18 cellular contexts compared by ENCODE assay signal in genomic region chr1:201491896-201492511, GRCh38. TPM values are rescaled to one million over a fixed set of nuclear protein-coding genes. Genes with fewer than 3 reads are reported as not detected.
A peak's percentile ranks its signal among the peaks of the same experiment; 100 is the strongest.
DNase-seq lines count a peak whose midpoint lies in the region; ATAC-seq and TF ChIP-seq lines count a peak whose summit lies in the region.
"Had no signal": no experiment of that assay in that cellular context is flagged by ENCODE, and none has a peak within 500 bp of the region (broad histone marks: within the 10 kb centered on the region; RNA-seq: fewer than 3 reads in every experiment).

No MANE protein-coding gene starts in this region.

- H3K27ac Mint-ChIP-seq in activated T-helper 17 cell treated with anti-CD3 and anti-CD28 coated beads, Interleukin-2, amount 50 U/mL, for 72 hours: peak overlapping the region; percentile 12
- peak overlapping the region; percentile 5 for H3K27ac Mint-ChIP-seq in stimulated activated effector memory CD8-positive, alpha-beta T cell treated with anti-CD3 and anti-CD28 coated beads, Interleukin-12 subunit alpha, Interleukin-12 subunit beta, amount 100 ng/mL, for 72 hours

- H3K9me2 ChIP-seq in Karpas-422 (replicated peaks; ENCODE audit: insufficient read depth, low read length): no peaks in the 10 kb centered on the region

- no peak overlapping the region for H2AFZ ChIP-seq in Karpas-422 (ENCODE audit: low read length)

- peaks cover 3% of the 10 kb centered on the region; the same call in 1 of the 2 replicates for H3K79me2 ChIP-seq in Karpas-422 (ENCODE audit: low read length)

- H3K9me3 Mint-ChIP-seq in activated T-helper 17 cell treated with anti-CD3 and anti-CD28 coated beads, Interleukin-2, amount 50 U/mL, for 72 hours: no peaks in the 10 kb centered on the region
- H3K9me3 Mint-ChIP-seq in stimulated activated effector memory CD8-positive, alpha-beta T cell treated with anti-CD3 and anti-CD28 coated beads, Interleukin-12 subunit alpha, Interleukin-12 subunit beta, amount 100 ng/mL, for 72 hours: no peaks in the 10 kb centered on the region

- H3K4me1 ChIP-seq in Karpas-422 (ENCODE audit: low read length): peaks cover 14% of the 10 kb centered on the region

- H3K27ac ChIP-seq in AG04450 (ENCODE audit: low read depth, low read length): peak overlapping the region; percentile 77
- H3K27ac ChIP-seq in layer of hippocampus (ENCODE audit: low read depth, low read length): peak overlapping the region; percentile 91
- H3K27ac ChIP-seq in Karpas-422 (ENCODE audit: low read length): no peak overlapping the region

- peaks cover 12% of the 10 kb centered on the region; the same call in 1 of the 2 replicates for H3K36me3 ChIP-seq in Karpas-422 (ENCODE audit: insufficient read depth, low read length)

- no peak for TF ChIP-seq CTCF in AG04450 (IDR thresholded peaks at IDR 0.05; ENCODE audit: low read depth, low read length)

- H3K4me2 ChIP-seq in Karpas-422 (ENCODE audit: low read depth, low read length, poor library complexity, severe bottlenecking): no peak overlapping the region

- peaks cover 54% of the 10 kb centered on the region for H3K36me3 Mint-ChIP-seq in activated T-helper 17 cell treated with anti-CD3 and anti-CD28 coated beads, Interleukin-2, amount 50 U/mL, for 72 hours (ENCODE audit: low read depth)
- H3K36me3 Mint-ChIP-seq in stimulated activated effector memory CD8-positive, alpha-beta T cell treated with anti-CD3 and anti-CD28 coated beads, Interleukin-12 subunit alpha, Interleukin-12 subunit beta, amount 100 ng/mL, for 72 hours: peaks cover 46% of the 10 kb centered on the region

- no peak overlapping the region for H3K4me3 ChIP-seq in AG04450 (ENCODE audit: low read depth, low read length)
- no peak overlapping the region for H3K4me3 ChIP-seq in Karpas-422 (ENCODE audit: low read length)
- H3K4me3 ChIP-seq: GM12878 had no signal

- H3K27me3 ChIP-seq in AG04450 (ENCODE audit: control insufficient read depth, insufficient read depth, low read length) (no peaks in the 10 kb centered on the region), layer of hippocampus (ENCODE audit: control insufficient read depth, insufficient read depth, low read length) (no peaks in the 10 kb centered on the region), Karpas-422 (ENCODE audit: low read length) (no peaks in the 10 kb centered on the region)

- ATAC-seq in activated T-helper 17 cell treated with anti-CD3 and anti-CD28 coated beads, Interleukin-2, amount 50 U/mL, for 72 hours (replicated peaks): no peak
- ATAC-seq in stimulated activated effector memory CD8-positive, alpha-beta T cell treated with anti-CD3 and anti-CD28 coated beads, Interleukin-12 subunit alpha, Interleukin-12 subunit beta, amount 100 ng/mL, for 72 hours: no peak
- ATAC-seq in GM19395 (IDR thresholded peaks at IDR 0.05; ENCODE audit: unreplicated experiment) (no peak), GM21360 (IDR thresholded peaks at IDR 0.05; ENCODE audit: unreplicated experiment) (no peak)
- ATAC-seq: GM12878 had no signal

- no peak overlapping the region for H3K4me3 Mint-ChIP-seq in activated T-helper 17 cell treated with anti-CD3 and anti-CD28 coated beads, Interleukin-2, amount 50 U/mL, for 72 hours
- no peak overlapping the region for H3K4me3 Mint-ChIP-seq in stimulated activated effector memory CD8-positive, alpha-beta T cell treated with anti-CD3 and anti-CD28 coated beads, Interleukin-12 subunit alpha, Interleukin-12 subunit beta, amount 100 ng/mL, for 72 hours

- no peaks in the 10 kb centered on the region for H3K4me1 Mint-ChIP-seq in activated T-helper 17 cell treated with anti-CD3 and anti-CD28 coated beads, Interleukin-2, amount 50 U/mL, for 72 hours
- peaks cover 14% of the 10 kb centered on the region for H3K4me1 Mint-ChIP-seq in stimulated activated effector memory CD8-positive, alpha-beta T cell treated with anti-CD3 and anti-CD28 coated beads, Interleukin-12 subunit alpha, Interleukin-12 subunit beta, amount 100 ng/mL, for 72 hours

- CTCF ChIA-PET in AG04450 (lab: Charles Lee): interaction anchor here (2.2 to 13.3 kb wide), 2 partner anchors 10 to 20 kb away, joined by 9 to 307 read pairs; no protein-coding TSS in a partner anchor

- no peak for DNase-seq in AG04450 (ENCODE audit: low read depth, low spot score)
- no peak for DNase-seq in stimulated activated effector memory CD8-positive, alpha-beta T cell treated with anti-CD3 and anti-CD28 coated beads, Interleukin-12 subunit alpha, Interleukin-12 subunit beta, amount 100 ng/mL, for 72 hours (ENCODE audit: low spot score in 2 of 2)
- no peak for DNase-seq in Karpas-422
- no peak for DNase-seq in globus pallidus (ENCODE audit: low spot score)
- DNase-seq: activated gamma-delta T cell treated with Interleukin-2 at 50 U/mL for 16 hours, cerebellar nuclear complex, DMS79 treated with DMSO at 0.1 percent for 48 hours, KBM-7, NCI-H146, NCI-H524, RPMI8226, small intestine, T-helper 9 cell had no signal

- no peaks in the 10 kb centered on the region for H3K27me3 Mint-ChIP-seq in activated T-helper 17 cell treated with anti-CD3 and anti-CD28 coated beads, Interleukin-2, amount 50 U/mL, for 72 hours

- H4K20me1 ChIP-seq in Karpas-422 (ENCODE audit: insufficient read depth, low read depth, low read length): no peaks in the 10 kb centered on the region

- no peak overlapping the region for H3K9ac ChIP-seq in Karpas-422 (ENCODE audit: low read length)

- H3K9me3 ChIP-seq in AG04450 (ENCODE audit: control insufficient read depth, insufficient read depth, low read length) (no peaks in the 10 kb centered on the region), Karpas-422 (ENCODE audit: low read length) (no peaks in the 10 kb centered on the region)

- POLR2A ChIA-PET in AG04450 (lab: Yijun Ruan, JAX): interaction anchor here (1.5 to 7.4 kb wide), 2 partner anchors 8 to 12 kb away, joined by 8 to 66 read pairs; no protein-coding TSS in a partner anchor

RNA-seq across cellular contexts. Expression of gene CSRP1, which starts 14.9 kb away (rescaled TPM):
- polyA plus RNA-seq in AG04450 (2011; rRNA removed): 641 and 730 TPM in 2 replicates
- polyA minus RNA-seq in AG04450 (2011; rRNA and poly(A)+ RNA removed): 568 and 749 TPM in 2 replicates
- total RNA-seq in activated T-helper 17 cell treated with anti-CD3 and anti-CD28 coated beads, Interleukin-2, amount 50 U/mL, for 72 hours: 10 to 100 TPM; 25.0 to 51.1 TPM
- 39.8 and 51.8 TPM in 2 replicates for total RNA-seq in Karpas-422 (2014; rRNA removed; shearing (Covaris generic); ENCODE audit: low replicate concordance)

RNA-seq across cellular contexts. Expression of gene PHLDA3, which starts 23.0 kb away (rescaled TPM):
- 58.9 and 73.9 TPM in 2 replicates for polyA plus RNA-seq in AG04450 (2011; rRNA removed)
- 31.5 and 42.8 TPM in 2 replicates for polyA minus RNA-seq in AG04450 (2011; rRNA and poly(A)+ RNA removed)
- 10 to 100 TPM in 1 of 2 donors, 1 to 10 TPM in 1; 9.4 to 21.0 TPM for total RNA-seq in activated T-helper 17 cell treated with anti-CD3 and anti-CD28 coated beads, Interleukin-2, amount 50 U/mL, for 72 hours
- not detected in 2 replicates for total RNA-seq in Karpas-422 (2014; rRNA removed; shearing (Covaris generic); ENCODE audit: low replicate concordance)

RNA-seq across cellular contexts. Expression of gene NAV1, which starts 46.9 kb away (rescaled TPM):
- polyA plus RNA-seq in AG04450 (2011; rRNA removed): 17.5 and 23.0 TPM in 2 replicates
- 44.0 and 55.7 TPM in 2 replicates for polyA minus RNA-seq in AG04450 (2011; rRNA and poly(A)+ RNA removed)
- total RNA-seq in activated T-helper 17 cell treated with anti-CD3 and anti-CD28 coated beads, Interleukin-2, amount 50 U/mL, for 72 hours: 1 to 10 TPM in 1 of 2 donors, under 1 TPM in 1; 0.28 to 1.3 TPM
- 0.83 and 2.9 TPM in 2 replicates for total RNA-seq in Karpas-422 (2014; rRNA removed; shearing (Covaris generic); ENCODE audit: low replicate concordance)

Comparison
In these comparisons a context has a peak if more than half of its experiments do, and no peak if none do; other contexts are left out.
1. RNA of gene PHLDA3, which starts 23.0 kb away (total RNA-seq): 9.4 to 21.0 TPM in activated T-helper 17 cell treated with anti-CD3 and anti-CD28 coated beads, Interleukin-2, amount 50 U/mL, for 72 hours; not detected in Karpas-422; every median in the first group is over 10 times any median in the second.